1 cellular context compared by ENCODE assay signal in the genomic region with DNA sequence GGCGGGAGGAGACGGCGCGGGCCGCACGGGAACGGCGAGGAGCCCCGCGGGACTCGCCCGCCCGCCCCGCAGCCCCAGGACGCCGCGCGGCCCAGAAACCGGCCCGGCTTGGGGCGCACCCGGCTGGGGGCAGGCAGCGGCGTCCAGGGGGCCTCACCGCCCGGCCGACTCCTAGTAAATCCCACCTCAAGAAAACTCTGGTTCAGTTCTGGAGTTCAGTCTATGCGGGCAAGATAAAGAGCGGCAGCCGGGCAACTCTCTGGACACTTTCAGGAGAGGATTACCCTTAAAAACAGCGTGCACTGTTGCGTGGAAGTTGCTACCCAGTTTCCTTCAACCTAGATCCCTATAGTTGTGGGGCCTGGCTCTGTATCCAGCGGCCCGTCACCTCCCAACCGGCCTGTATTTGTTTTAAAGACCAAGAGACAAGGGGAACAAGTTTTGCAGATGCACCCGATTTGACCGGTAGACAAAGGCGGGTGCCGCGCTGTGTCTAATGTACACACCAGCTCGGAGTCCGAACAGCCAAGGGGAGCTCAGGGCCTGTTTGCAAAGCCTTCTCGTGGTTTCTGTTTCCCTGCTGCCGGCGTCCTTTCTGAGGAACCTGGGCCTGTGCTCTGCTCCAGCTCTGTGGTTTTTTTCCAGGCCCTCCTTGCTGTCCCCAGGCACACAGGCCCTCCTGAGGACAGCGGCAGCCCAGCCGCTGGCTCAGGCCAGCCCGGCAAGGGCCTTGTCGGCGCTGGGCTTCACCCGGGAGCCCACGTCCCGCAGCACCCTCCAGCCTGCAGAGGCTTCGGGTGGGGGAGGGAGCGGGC.
TF ChIP-seq lines count a peak whose summit lies in the region.

No MANE protein-coding gene starts in this region.

TF ChIP-seq in K562, 482 proteins besides CTCF, POLR2A, EP300 and RAD21 (continued from another document):
- TF ChIP-seq, protein P1, sequence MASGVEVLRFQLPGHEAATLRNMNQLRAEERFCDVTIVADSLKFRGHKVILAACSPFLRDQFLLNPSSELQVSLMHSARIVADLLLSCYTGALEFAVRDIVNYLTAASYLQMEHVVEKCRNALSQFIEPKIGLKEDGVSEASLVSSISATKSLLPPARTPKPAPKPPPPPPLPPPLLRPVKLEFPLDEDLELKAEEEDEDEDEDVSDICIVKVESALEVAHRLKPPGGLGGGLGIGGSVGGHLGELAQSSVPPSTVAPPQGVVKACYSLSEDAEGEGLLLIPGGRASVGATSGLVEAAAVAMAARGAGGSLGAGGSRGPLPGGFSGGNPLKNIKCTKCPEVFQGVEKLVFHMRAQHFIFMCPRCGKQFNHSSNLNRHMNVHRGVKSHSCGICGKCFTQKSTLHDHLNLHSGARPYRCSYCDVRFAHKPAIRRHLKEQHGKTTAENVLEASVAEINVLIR (CRISPR knock-in tag; IDR thresholded peaks at IDR 0.05): 0 out of 2 replicates have a peak, but pooled peaks have one; percentile 43
- TF ChIP-seq PRPF4 (IDR thresholded peaks at IDR 0.05; ENCODE audit: insufficient read depth, low read depth, low read length, poor library complexity, severe bottlenecking) (no peak), SRF (CRISPR knock-in tag; IDR thresholded peaks at IDR 0.05) (0 out of 4 replicates have a peak, but pooled peaks of 1 of the 2 experiments have one; percentile 53), SMAD1 (IDR thresholded peaks at IDR 0.05; ENCODE audit: low read depth, low read length, partially characterized antibody) (peak; percentile 10), NRF1 (conservative IDR thresholded peaks at IDR 0.05 in 1 of 2, IDR thresholded peaks at IDR 0.05 in 1 of 2) (0 out of 4 replicates have a peak, but pooled peaks of 1 of the 2 experiments have one; percentile 12), SIN3A (IDR thresholded peaks at IDR 0.05; ENCODE audit: borderline replicate concordance in 2 of 2, control insufficient read depth in 1 of 2, low read depth in 2 of 2, low read length in 2 of 2) (peak in 1 of 2 experiments; percentile 46; a peak in 1 of 4 replicates), MBD2 (IDR thresholded peaks at IDR 0.05; ENCODE audit: borderline replicate concordance, low read depth) (no peak), EGR1 (conservative IDR thresholded peaks at IDR 0.05) (no peak), ZFPM2 (CRISPR knock-in tag; IDR thresholded peaks at IDR 0.05) (0 out of 2 replicates have a peak, but pooled peaks have one; percentile 23), ZNF212 (CRISPR knock-in tag; IDR thresholded peaks at IDR 0.05) (no peak), SMAD3 (CRISPR knock-in tag; conservative IDR thresholded peaks at IDR 0.05) (no peak), WHSC1 (IDR thresholded peaks at IDR 0.05; ENCODE audit: low read length) (peak; percentile 12), ZNF589 (CRISPR knock-in tag; IDR thresholded peaks at IDR 0.05; ENCODE audit: low read depth) (no peak), CC2D1A (IDR thresholded peaks at IDR 0.05) (no peak), RBM25 (IDR thresholded peaks at IDR 0.05; ENCODE audit: low read depth, low read length, severe bottlenecking) (no peak), HMGN3 (IDR thresholded peaks at IDR 0.05; ENCODE audit: borderline replicate concordance, extremely low read depth, insufficient read length, low read depth, low read length) (peak; percentile 42), ZSCAN29 (IDR thresholded peaks at IDR 0.05) (peak; percentile 93), ZNF133 (CRISPR knock-in tag; IDR thresholded peaks at IDR 0.05) (no peak), HNRNPLL (IDR thresholded peaks at IDR 0.05; ENCODE audit: low read depth, low read length, poor library complexity, severe bottlenecking) (peak; percentile 10), ZNF165 (CRISPR knock-in tag; IDR thresholded peaks at IDR 0.05; ENCODE audit: borderline replicate concordance) (no peak), ILK (tag; IDR thresholded peaks at IDR 0.05; ENCODE audit: borderline replicate concordance, low read depth) (no peak)
- TF ChIP-seq, protein P2, sequence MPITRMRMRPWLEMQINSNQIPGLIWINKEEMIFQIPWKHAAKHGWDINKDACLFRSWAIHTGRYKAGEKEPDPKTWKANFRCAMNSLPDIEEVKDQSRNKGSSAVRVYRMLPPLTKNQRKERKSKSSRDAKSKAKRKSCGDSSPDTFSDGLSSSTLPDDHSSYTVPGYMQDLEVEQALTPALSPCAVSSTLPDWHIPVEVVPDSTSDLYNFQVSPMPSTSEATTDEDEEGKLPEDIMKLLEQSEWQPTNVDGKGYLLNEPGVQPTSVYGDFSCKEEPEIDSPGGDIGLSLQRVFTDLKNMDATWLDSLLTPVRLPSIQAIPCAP (CRISPR knock-in tag; IDR thresholded peaks at IDR 0.05; ENCODE audit: borderline replicate concordance): no peak
- TF ChIP-seq, protein P3, sequence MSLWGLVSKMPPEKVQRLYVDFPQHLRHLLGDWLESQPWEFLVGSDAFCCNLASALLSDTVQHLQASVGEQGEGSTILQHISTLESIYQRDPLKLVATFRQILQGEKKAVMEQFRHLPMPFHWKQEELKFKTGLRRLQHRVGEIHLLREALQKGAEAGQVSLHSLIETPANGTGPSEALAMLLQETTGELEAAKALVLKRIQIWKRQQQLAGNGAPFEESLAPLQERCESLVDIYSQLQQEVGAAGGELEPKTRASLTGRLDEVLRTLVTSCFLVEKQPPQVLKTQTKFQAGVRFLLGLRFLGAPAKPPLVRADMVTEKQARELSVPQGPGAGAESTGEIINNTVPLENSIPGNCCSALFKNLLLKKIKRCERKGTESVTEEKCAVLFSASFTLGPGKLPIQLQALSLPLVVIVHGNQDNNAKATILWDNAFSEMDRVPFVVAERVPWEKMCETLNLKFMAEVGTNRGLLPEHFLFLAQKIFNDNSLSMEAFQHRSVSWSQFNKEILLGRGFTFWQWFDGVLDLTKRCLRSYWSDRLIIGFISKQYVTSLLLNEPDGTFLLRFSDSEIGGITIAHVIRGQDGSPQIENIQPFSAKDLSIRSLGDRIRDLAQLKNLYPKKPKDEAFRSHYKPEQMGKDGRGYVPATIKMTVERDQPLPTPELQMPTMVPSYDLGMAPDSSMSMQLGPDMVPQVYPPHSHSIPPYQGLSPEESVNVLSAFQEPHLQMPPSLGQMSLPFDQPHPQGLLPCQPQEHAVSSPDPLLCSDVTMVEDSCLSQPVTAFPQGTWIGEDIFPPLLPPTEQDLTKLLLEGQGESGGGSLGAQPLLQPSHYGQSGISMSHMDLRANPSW (CRISPR knock-in tag; IDR thresholded peaks at IDR 0.05): peak; percentile 48; the same call in 1 of the 2 replicates
- TF ChIP-seq, protein P4, sequence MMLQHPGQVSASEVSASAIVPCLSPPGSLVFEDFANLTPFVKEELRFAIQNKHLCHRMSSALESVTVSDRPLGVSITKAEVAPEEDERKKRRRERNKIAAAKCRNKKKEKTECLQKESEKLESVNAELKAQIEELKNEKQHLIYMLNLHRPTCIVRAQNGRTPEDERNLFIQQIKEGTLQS (IDR thresholded peaks at IDR 0.05): no peak
- TF ChIP-seq, protein P4 (CRISPR knock-in tag; conservative IDR thresholded peaks at IDR 0.05): no peak
- TF ChIP-seq, protein P5, sequence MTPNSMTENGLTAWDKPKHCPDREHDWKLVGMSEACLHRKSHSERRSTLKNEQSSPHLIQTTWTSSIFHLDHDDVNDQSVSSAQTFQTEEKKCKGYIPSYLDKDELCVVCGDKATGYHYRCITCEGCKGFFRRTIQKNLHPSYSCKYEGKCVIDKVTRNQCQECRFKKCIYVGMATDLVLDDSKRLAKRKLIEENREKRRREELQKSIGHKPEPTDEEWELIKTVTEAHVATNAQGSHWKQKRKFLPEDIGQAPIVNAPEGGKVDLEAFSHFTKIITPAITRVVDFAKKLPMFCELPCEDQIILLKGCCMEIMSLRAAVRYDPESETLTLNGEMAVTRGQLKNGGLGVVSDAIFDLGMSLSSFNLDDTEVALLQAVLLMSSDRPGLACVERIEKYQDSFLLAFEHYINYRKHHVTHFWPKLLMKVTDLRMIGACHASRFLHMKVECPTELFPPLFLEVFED (CRISPR knock-in tag; conservative IDR thresholded peaks at IDR 0.05): no peak
- TF ChIP-seq, protein P6, sequence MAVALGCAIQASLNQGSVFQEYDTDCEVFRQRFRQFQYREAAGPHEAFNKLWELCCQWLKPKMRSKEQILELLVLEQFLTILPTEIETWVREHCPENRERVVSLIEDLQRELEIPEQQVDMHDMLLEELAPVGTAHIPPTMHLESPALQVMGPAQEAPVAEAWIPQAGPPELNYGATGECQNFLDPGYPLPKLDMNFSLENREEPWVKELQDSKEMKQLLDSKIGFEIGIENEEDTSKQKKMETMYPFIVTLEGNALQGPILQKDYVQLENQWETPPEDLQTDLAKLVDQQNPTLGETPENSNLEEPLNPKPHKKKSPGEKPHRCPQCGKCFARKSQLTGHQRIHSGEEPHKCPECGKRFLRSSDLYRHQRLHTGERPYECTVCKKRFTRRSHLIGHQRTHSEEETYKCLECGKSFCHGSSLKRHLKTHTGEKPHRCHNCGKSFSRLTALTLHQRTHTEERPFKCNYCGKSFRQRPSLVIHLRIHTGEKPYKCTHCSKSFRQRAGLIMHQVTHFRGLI (CRISPR knock-in tag; IDR thresholded peaks at IDR 0.05): no peak
- TF ChIP-seq, protein P7, sequence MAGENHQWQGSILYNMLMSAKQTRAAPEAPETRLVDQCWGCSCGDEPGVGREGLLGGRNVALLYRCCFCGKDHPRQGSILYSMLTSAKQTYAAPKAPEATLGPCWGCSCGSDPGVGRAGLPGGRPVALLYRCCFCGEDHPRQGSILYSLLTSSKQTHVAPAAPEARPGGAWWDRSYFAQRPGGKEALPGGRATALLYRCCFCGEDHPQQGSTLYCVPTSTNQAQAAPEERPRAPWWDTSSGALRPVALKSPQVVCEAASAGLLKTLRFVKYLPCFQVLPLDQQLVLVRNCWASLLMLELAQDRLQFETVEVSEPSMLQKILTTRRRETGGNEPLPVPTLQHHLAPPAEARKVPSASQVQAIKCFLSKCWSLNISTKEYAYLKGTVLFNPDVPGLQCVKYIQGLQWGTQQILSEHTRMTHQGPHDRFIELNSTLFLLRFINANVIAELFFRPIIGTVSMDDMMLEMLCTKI (IDR thresholded peaks at IDR 0.05; ENCODE audit: partially characterized antibody): no peak
- TF ChIP-seq, protein P8, sequence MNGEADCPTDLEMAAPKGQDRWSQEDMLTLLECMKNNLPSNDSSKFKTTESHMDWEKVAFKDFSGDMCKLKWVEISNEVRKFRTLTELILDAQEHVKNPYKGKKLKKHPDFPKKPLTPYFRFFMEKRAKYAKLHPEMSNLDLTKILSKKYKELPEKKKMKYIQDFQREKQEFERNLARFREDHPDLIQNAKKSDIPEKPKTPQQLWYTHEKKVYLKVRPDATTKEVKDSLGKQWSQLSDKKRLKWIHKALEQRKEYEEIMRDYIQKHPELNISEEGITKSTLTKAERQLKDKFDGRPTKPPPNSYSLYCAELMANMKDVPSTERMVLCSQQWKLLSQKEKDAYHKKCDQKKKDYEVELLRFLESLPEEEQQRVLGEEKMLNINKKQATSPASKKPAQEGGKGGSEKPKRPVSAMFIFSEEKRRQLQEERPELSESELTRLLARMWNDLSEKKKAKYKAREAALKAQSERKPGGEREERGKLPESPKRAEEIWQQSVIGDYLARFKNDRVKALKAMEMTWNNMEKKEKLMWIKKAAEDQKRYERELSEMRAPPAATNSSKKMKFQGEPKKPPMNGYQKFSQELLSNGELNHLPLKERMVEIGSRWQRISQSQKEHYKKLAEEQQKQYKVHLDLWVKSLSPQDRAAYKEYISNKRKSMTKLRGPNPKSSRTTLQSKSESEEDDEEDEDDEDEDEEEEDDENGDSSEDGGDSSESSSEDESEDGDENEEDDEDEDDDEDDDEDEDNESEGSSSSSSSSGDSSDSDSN (IDR thresholded peaks at IDR 0.05; ENCODE audit: borderline replicate concordance in 1 of 2, low read depth in 2 of 2, low read length in 2 of 2): peak in 1 of 2 experiments; percentile 91; a peak in 3 of 4 replicates
- TF ChIP-seq, protein P9, sequence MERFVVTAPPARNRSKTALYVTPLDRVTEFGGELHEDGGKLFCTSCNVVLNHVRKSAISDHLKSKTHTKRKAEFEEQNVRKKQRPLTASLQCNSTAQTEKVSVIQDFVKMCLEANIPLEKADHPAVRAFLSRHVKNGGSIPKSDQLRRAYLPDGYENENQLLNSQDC (CRISPR knock-in tag; IDR thresholded peaks at IDR 0.05): no peak
